ENCODE assay signal across 12 cellular contexts in the genomic region with DNA sequence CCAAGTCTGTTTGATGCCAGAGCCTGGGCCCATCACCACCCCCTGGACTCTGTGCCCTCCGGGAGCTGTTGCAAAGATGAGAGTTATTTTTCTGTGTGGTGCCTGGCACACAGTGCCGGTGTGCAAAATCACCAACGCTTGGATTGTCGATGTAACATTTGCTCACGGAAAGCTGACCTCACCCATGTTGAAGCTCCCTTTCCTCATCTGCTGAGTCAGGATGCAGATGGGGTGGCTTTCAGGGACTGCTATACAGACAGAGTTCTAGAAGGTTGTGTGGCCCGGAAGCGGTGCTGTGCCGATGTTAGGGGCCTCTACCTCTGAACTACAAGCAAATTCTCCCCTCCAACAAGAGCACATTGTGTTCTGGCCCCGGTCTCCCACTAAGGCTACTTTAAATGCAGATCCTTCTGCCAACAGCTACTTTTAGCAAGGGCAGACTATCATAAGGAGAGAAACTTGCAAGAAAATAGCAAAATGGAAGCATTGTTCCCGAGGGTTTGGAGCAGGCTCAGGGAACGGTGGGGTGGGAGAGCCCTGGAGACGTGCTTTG. TPM values are rescaled to one million over a fixed set of nuclear protein-coding genes. Genes with fewer than 3 reads are reported as not detected.
A peak's percentile ranks its signal among the peaks of the same experiment; 100 is the strongest.
DNase-seq lines count a peak whose midpoint lies in the region; ATAC-seq and TF ChIP-seq lines count a peak whose summit lies in the region.
"Had no signal": no experiment of that assay in that cellular context is flagged by ENCODE, and none has a peak within 500 bp of the region (broad histone marks: within the 10 kb centered on the region; RNA-seq: fewer than 3 reads in every experiment).

No MANE protein-coding gene starts in this region.

- 6% methylated on average over 12 of the region's 12 CpGs for WGBS in GM23248 (ENCODE audit: low coverage in 1 of 2, low lambda C conversion rate in 2 of 2, missing lambda C conversion rate in 2 of 2), 2 experiments

- no peaks in the 10 kb centered on the region for H3K36me3 Mint-ChIP-seq in HFFc6 (ENCODE audit: low read depth)
- no peaks in the 10 kb centered on the region for H3K36me3 Mint-ChIP-seq in activated T-cell treated with anti-CD3 and anti-CD28 coated beads, Interleukin-2, amount 50 U/mL, for 24 hours (ENCODE audit: low read depth)

- H3K9me2 ChIP-seq in GM23248 (ENCODE audit: insufficient read depth): no peaks in the 10 kb centered on the region

- H3K79me2 ChIP-seq in GM23248 (ENCODE audit: insufficient read depth): no peaks in the 10 kb centered on the region

- no peak overlapping the region for H3K27ac Mint-ChIP-seq in HFFc6
- no peak overlapping the region for H3K27ac Mint-ChIP-seq in activated T-cell treated with anti-CD3 and anti-CD28 coated beads, Interleukin-2, amount 50 U/mL, for 24 hours

- H3K27me3 Mint-ChIP-seq in HFFc6 (ENCODE audit: insufficient read depth): peaks cover 19% of the 10 kb centered on the region
- H3K27me3 Mint-ChIP-seq in activated T-cell treated with anti-CD3 and anti-CD28 coated beads, Interleukin-2, amount 50 U/mL, for 24 hours: peaks cover 14% of the 10 kb centered on the region

- H3K4me3 ChIP-seq in GM23248 (no peak overlapping the region), cardiac fibroblast (replicated peaks in 1 of 2; ENCODE audit: low read depth in 2 of 2, low read length in 2 of 2) (no peak overlapping the region), subcutaneous abdominal adipose tissue (ENCODE audit: low read depth in 1 of 5, low read length in 5 of 5) (peak overlapping the region in 1 of 5 donors; percentile 30)
- H3K4me3 ChIP-seq: heart left ventricle had no signal

- DNase-seq in GM23248: peak; percentile 75
- DNase-seq in cardiac fibroblast (ENCODE audit: low read depth in 2 of 2): peak; percentile 31 to 39
- DNase-seq in hypothalamus (lab: John Stamatoyannopoulos, UW): peak in 37 of 51 donors; percentile 3 to 77 (median 35)
- no peak for DNase-seq in HFFc6
- no peak for DNase-seq in activated T-cell treated with anti-CD3 and anti-CD28 coated beads, Interleukin-2, amount 50 U/mL, for 24 hours
- no peak for DNase-seq in NCI-H187 treated with DMSO at 0.1 percent for 48 hours (lab: John Stamatoyannopoulos, UW)
- DNase-seq: heart left ventricle, NCI-H524, SW 1271 had no signal

- no peaks in the 10 kb centered on the region for H3K27me3 ChIP-seq in GM23248 (replicated peaks; ENCODE audit: insufficient read depth)
- H3K27me3 ChIP-seq in subcutaneous abdominal adipose tissue (ENCODE audit: control insufficient read depth in 5 of 5, insufficient read depth in 4 of 5, low read length in 5 of 5): no peaks in the 10 kb centered on the region

- H3K9ac ChIP-seq in GM23248 (peak overlapping the region; percentile 33; the same call in 1 of the 2 replicates), subcutaneous abdominal adipose tissue (ENCODE audit: low read length in 5 of 5) (no peak overlapping the region)

- TF ChIP-seq CTCF in cardiac fibroblast (IDR thresholded peaks at IDR 0.05; ENCODE audit: low read depth, low read length) (no peak), HFFc6 (IDR thresholded peaks at IDR 0.05) (no peak)

- H3K4me3 Mint-ChIP-seq in HFFc6: no peak overlapping the region
- no peak overlapping the region for H3K4me3 Mint-ChIP-seq in activated T-cell treated with anti-CD3 and anti-CD28 coated beads, Interleukin-2, amount 50 U/mL, for 24 hours

- peak overlapping the region; percentile 82 for H2AFZ ChIP-seq in GM23248

- in situ Hi-C loops in GM23248 (cut with MboI): no loop called here

- H3K4me1 ChIP-seq in GM23248 (ENCODE audit: insufficient read depth): peaks cover 9% of the 10 kb centered on the region
- H3K4me1 ChIP-seq in subcutaneous abdominal adipose tissue (ENCODE audit: control insufficient read depth in 5 of 5, insufficient read depth in 5 of 5, low read length in 5 of 5): peaks cover 0 to 47% (median 44%) of the 10 kb centered on the region in 5 donors

- H3K27ac ChIP-seq in GM23248: no peak overlapping the region
- peak overlapping the region; percentile 67 for H3K27ac ChIP-seq in subcutaneous abdominal adipose tissue (ENCODE audit: low read depth, low read length)

- no peaks in the 10 kb centered on the region for H4K20me1 ChIP-seq in GM23248 (ENCODE audit: insufficient read depth)

- ATAC-seq in HG02852 (IDR thresholded peaks at IDR 0.05; ENCODE audit: unreplicated experiment): no peak

- H3K4me2 ChIP-seq in GM23248 (ENCODE audit: unreplicated experiment): no peak overlapping the region

- H3K9me3 Mint-ChIP-seq in HFFc6: no peaks in the 10 kb centered on the region
- no peaks in the 10 kb centered on the region for H3K9me3 Mint-ChIP-seq in activated T-cell treated with anti-CD3 and anti-CD28 coated beads, Interleukin-2, amount 50 U/mL, for 24 hours

- 0 out of 2 replicates have a peak, but pooled peaks cover 4% of the 10 kb centered on the region for H3F3A ChIP-seq in GM23248 (ENCODE audit: insufficient read depth)

- peaks cover 6% of the 10 kb centered on the region for H3K4me1 Mint-ChIP-seq in HFFc6 (ENCODE audit: low read depth)
- no peaks in the 10 kb centered on the region for H3K4me1 Mint-ChIP-seq in activated T-cell treated with anti-CD3 and anti-CD28 coated beads, Interleukin-2, amount 50 U/mL, for 24 hours (ENCODE audit: low read depth)

- H3K36me3 ChIP-seq in GM23248 (ENCODE audit: low read depth) (no peaks in the 10 kb centered on the region), subcutaneous abdominal adipose tissue (ENCODE audit: control insufficient read depth in 5 of 5, insufficient read depth in 5 of 5, low read length in 5 of 5) (no peaks in the 10 kb centered on the region)
- H3K36me3 ChIP-seq: heart left ventricle had no signal

- H3K9me3 ChIP-seq in GM23248 (ENCODE audit: low read depth) (no peaks in the 10 kb centered on the region), subcutaneous abdominal adipose tissue (ENCODE audit: control insufficient read depth in 5 of 5, low read length in 5 of 5) (peaks cover 0 to 3% (median 0%) of the 10 kb centered on the region in 5 donors)
- H3K9me3 ChIP-seq: heart left ventricle had no signal

RNA-seq across cellular contexts. Expression of a gene that starts 34.0 kb away (rescaled TPM):
- total RNA-seq in GM23248 (2014; rRNA removed; shearing (Covaris generic)): 0.38 TPM in 1 of 2 replicates, not detected in the other
- polyA plus RNA-seq in GM23248 (2016; fragmentation: Nextera tagmentation; extraction: Ambion mirVana): 0.14 and 0.18 TPM in 2 replicates
- total RNA-seq in HFFc6 (2021; fragmentation: NEBNext Ultra II Directional; extraction: Animal tissue kit (Norgen Biotek cat#: 25700)): under 1 TPM in 5 of 6 experiments, not detected in 1; 0.14 to 0.51 (median 0.28) TPM
- total RNA-seq: activated CD8-positive, alpha-beta memory T cell treated with anti-CD3 and anti-CD28 coated beads for 36 hours had no signal

Comparison
In these comparisons a context has a peak if more than half of its experiments do, and no peak if none do; other contexts are left out.
1. DNase-seq: peak in GM23248 (single experiment), cardiac fibroblast (2 of 2) and hypothalamus (37 of 51); none in HFFc6 (single experiment), activated T-cell treated with anti-CD3 and anti-CD28 coated beads, Interleukin-2, amount 50 U/mL, for 24 hours (single experiment) and NCI-H187 treated with DMSO at 0.1 percent for 48 hours (single experiment).